19 cellular contexts compared by ENCODE assay signal in genomic region chr11:111046291-111046690, GRCh38.
DNase-seq lines count a peak whose midpoint lies in the region; ATAC-seq and TF ChIP-seq lines count a peak whose summit lies in the region.
"Had no signal": no experiment of that assay in that cellular context is flagged by ENCODE, and none has a peak within 500 bp of the region (broad histone marks: within the 10 kb centered on the region; RNA-seq: fewer than 3 reads in every experiment).

No MANE protein-coding gene starts in this region.

- DNase-seq in COLO829 (ENCODE audit: low spot score) = peak; percentile 16
- DNase-seq in M059J (ENCODE audit: low read depth) = peak; percentile 21
- peak; percentile 63 for DNase-seq in astrocyte of the spinal cord (ENCODE audit: low read depth, low spot score)
- DNase-seq in iris pigment epithelial cell (ENCODE audit: low read depth) = peak; percentile 45
- no peak for DNase-seq in activated CD4-positive, alpha-beta T cell treated with anti-CD3 and anti-CD28 coated beads for 48 hours
- DNase-seq in stimulated activated naive CD8-positive, alpha-beta T cell treated with anti-CD3 and anti-CD28 coated beads, Interleukin-15, Interleukin-2, amounts not matched to agents 100 U/mL and 50 U/mL, for 24 hours = no peak
- DNase-seq: BE2C; CD4-positive, alpha-beta memory T cell; DND-41; GF-D8; H7; Kasumi-1; NCI-H1105 treated with DMSO at 0.1 percent for 48 hours; NCI-H1694 treated with DMSO at 0.1 percent for 48 hours; NCI-H526 treated with DMSO at 0.1 percent for 48 hours; SHP77 treated with DMSO at 0.1 percent for 48 hours; SW 1271 had no signal

- in situ Hi-C loops in astrocyte of the spinal cord (cut with HindIII; ENCODE audit: low sequenced_read_pairs) = no loop called here

- no peak for TF ChIP-seq CTCF in astrocyte of the spinal cord (IDR thresholded peaks at IDR 0.05; ENCODE audit: low read depth, low read length)

- no peak for ATAC-seq in GM19395 (IDR thresholded peaks at IDR 0.05; ENCODE audit: unreplicated experiment)
- ATAC-seq in stimulated activated naive CD8-positive, alpha-beta T cell treated with anti-CD3 and anti-CD28 coated beads, Interleukin-15, Interleukin-2, amounts not matched to agents 100 U/mL and 50 U/mL, for 24 hours = no peak
- no peak for ATAC-seq in GM19467 (IDR thresholded peaks at IDR 0.05; ENCODE audit: unreplicated experiment)

- H3K4me3 ChIP-seq in astrocyte of the spinal cord (ENCODE audit: low read depth, low read length) = no peak overlapping the region

Comparison
In these comparisons a context has a peak if more than half of its experiments do, and no peak if none do; other contexts are left out.
1. DNase-seq: peak in COLO829 (single experiment), M059J (single experiment), astrocyte of the spinal cord (single experiment) and iris pigment epithelial cell (single experiment); none in activated CD4-positive, alpha-beta T cell treated with anti-CD3 and anti-CD28 coated beads for 48 hours (single experiment) and stimulated activated naive CD8-positive, alpha-beta T cell treated with anti-CD3 and anti-CD28 coated beads, Interleukin-15, Interleukin-2, amounts not matched to agents 100 U/mL and 50 U/mL, for 24 hours (single experiment).